33 cellular contexts compared by ENCODE assay signal in genomic region chr21:42430570-42430969, GRCh38. TPM values are rescaled to one million over a fixed set of nuclear protein-coding genes. Genes with fewer than 3 reads are reported as not detected.
"Had no signal": no experiment of that assay in that cellular context is flagged by ENCODE, and none has a peak within 500 bp of the region (broad histone marks: within the 10 kb centered on the region; RNA-seq: fewer than 3 reads in every experiment).

No MANE protein-coding gene starts in this region.

- H3K36me3 Mint-ChIP-seq: stimulated activated memory B cell treated with anti-CD40 and anti-IgM and Interleukin-4, amounts not matched to agents 10 μg/mL and 1 μg/mL and 100 μg/mL, for 72 hours; type B pancreatic cell had no signal

- ATAC-seq: left cardiac atrium; left lobe of liver; left ventricle myocardium superior; naive thymus-derived CD8-positive, alpha-beta T cell; right lobe of liver; stimulated activated memory B cell treated with anti-CD40 and anti-IgM and Interleukin-4, amounts not matched to agents 10 μg/mL and 1 μg/mL and 100 μg/mL, for 72 hours; stimulated activated naive CD8-positive, alpha-beta T cell treated with anti-CD3 and anti-CD28 coated beads, Interleukin-15, amount 100 ng/mL, for 72 hours had no signal

- DNase-seq: kidney glomerular epithelial cell; left cardiac atrium; left ventricle myocardium superior; lower lobe of right lung; mammary epithelial cell; mesenchymal stem cell; nucleus accumbens; right lobe of liver; stimulated activated CD4-positive, alpha-beta T cell treated with anti-CD3 and anti-CD28 coated beads, Interleukin-1b, Interleukin-23, amount 100 ng/mL, for 48 hours; stimulated activated CD4-positive, alpha-beta T cell treated with anti-CD3 and anti-CD28 coated beads, Interleukin-2, amount 100 ng/mL, for 48 hours; stimulated activated CD4-positive, alpha-beta T cell treated with anti-CD3 and anti-CD28 coated beads, Interleukin-4, amount 100 ng/mL, for 4 hours; stimulated activated CD8-positive, alpha-beta memory T cell treated with anti-CD3 and anti-CD28 coated beads, Interleukin-4, amount 100 ng/mL, for 48 hours; stimulated activated naive CD4-positive, alpha-beta T cell treated with Interleukin-2 at 50 U/mL for 16 hours; stimulated activated naive CD8-positive, alpha-beta T cell treated with anti-CD3 and anti-CD28 coated beads, Interleukin-15, amount 100 ng/mL, for 72 hours; substantia nigra had no signal

- H3K4me3 Mint-ChIP-seq: naive thymus-derived CD8-positive, alpha-beta T cell; nephron; neural crest cell; stimulated activated memory B cell treated with anti-CD40 and anti-IgM and Interleukin-4, amounts not matched to agents 10 μg/mL and 1 μg/mL and 100 μg/mL, for 72 hours; stimulated activated naive CD8-positive, alpha-beta T cell treated with anti-CD3 and anti-CD28 coated beads, Interleukin-15, amount 100 ng/mL, for 72 hours; type B pancreatic cell had no signal

- H3K9me3 ChIP-seq: pancreas, right lobe of liver had no signal

- H3K27ac Mint-ChIP-seq: nephron; stimulated activated memory B cell treated with anti-CD40 and anti-IgM and Interleukin-4, amounts not matched to agents 10 μg/mL and 1 μg/mL and 100 μg/mL, for 72 hours; stimulated activated naive CD8-positive, alpha-beta T cell treated with anti-CD3 and anti-CD28 coated beads, Interleukin-15, amount 100 ng/mL, for 72 hours; type B pancreatic cell had no signal

- H3K4me1 ChIP-seq: lower lobe of right lung, pancreas, right lobe of liver, tibial nerve, vagina had no signal

- H3K36me3 ChIP-seq: lower lobe of right lung, pancreas, right atrium auricular region, right lobe of liver, tibial nerve, vagina had no signal

- H3K27me3 ChIP-seq: hepatocyte, pancreas, right atrium auricular region, right lobe of liver, tibial nerve, vagina had no signal

- H3K4me1 Mint-ChIP-seq: nephron, neural crest cell had no signal

- H3K4me3 ChIP-seq: hepatocyte, lower lobe of right lung, pancreas, right atrium auricular region, right lobe of liver, smooth muscle cell, tibial nerve, vagina had no signal

- H3K27me3 Mint-ChIP-seq: naive thymus-derived CD8-positive, alpha-beta T cell; stimulated activated naive CD8-positive, alpha-beta T cell treated with anti-CD3 and anti-CD28 coated beads, Interleukin-15, amount 100 ng/mL, for 72 hours had no signal

- H3K27ac ChIP-seq: hepatocyte, lower lobe of right lung, pancreas, right atrium auricular region, right lobe of liver, tibial nerve, vagina had no signal

RNA-seq across cellular contexts. Expression of gene UBASH3A, which starts 26.9 kb away (rescaled TPM):
- total RNA-seq: hepatocyte, left ventricle myocardium superior, mammary epithelial cell, neural crest cell, osteoblast, pulmonary artery endothelial cell, renal cortical epithelial cell, smooth muscle cell, temporal lobe had no signal

RNA-seq across cellular contexts. Expression of gene TMPRSS3, which starts 34.7 kb away (rescaled TPM):
- total RNA-seq: left ventricle myocardium superior, neural crest cell, osteoblast, pulmonary artery endothelial cell, skeletal muscle tissue, smooth muscle cell, temporal lobe, tibial nerve, urinary bladder had no signal
